In genomic region chr4:77075869-77076801, GRCh38 we compare ENCODE assay signal across 1 cellular context.
A peak's percentile ranks its signal among the peaks of the same experiment; 100 is the strongest.
TF ChIP-seq lines count a peak whose summit lies in the region.

TSS of gene CCNI (minus strand) at chr4:77075989. CDS start at chr4:77066362, 9,627 bp downstream.

TF ChIP-seq in WTC11, 78 proteins besides CTCF, POLR2A, EP300 and RAD21 (continued from another document):
- TF ChIP-seq ZNF416 (CRISPR knock-in tag; IDR thresholded peaks at IDR 0.05) (0 out of 2 replicates have a peak, but pooled peaks have one; percentile 20), USF1 (CRISPR knock-in tag; IDR thresholded peaks at IDR 0.05) (0 out of 2 replicates have a peak, but pooled peaks have one; percentile 15), ZNF281 (CRISPR knock-in tag; IDR thresholded peaks at IDR 0.05) (peak; percentile 11; the same call in 1 of the 2 replicates), FOXP1 (CRISPR knock-in tag; IDR thresholded peaks at IDR 0.05; ENCODE audit: borderline replicate concordance) (peak; percentile 74; the same call in 1 of the 2 replicates), USF2 (CRISPR knock-in tag; IDR thresholded peaks at IDR 0.05) (no peak), CREM (CRISPR knock-in tag; IDR thresholded peaks at IDR 0.05) (peak; percentile 96), ETV6 (CRISPR knock-in tag; IDR thresholded peaks at IDR 0.05) (peak; percentile 69; the same call in 1 of the 2 replicates), HMGA2 (CRISPR knock-in tag; IDR thresholded peaks at IDR 0.05) (no peak; the same call in 1 of the 2 replicates), TP53 (CRISPR knock-in tag; IDR thresholded peaks at IDR 0.05) (peak; percentile 51; the same call in 1 of the 2 replicates), ATF3 (CRISPR knock-in tag; conservative IDR thresholded peaks at IDR 0.05) (0 out of 2 replicates have a peak, but pooled peaks have one; percentile 67), CREB1 (CRISPR knock-in tag; IDR thresholded peaks at IDR 0.05) (no peak), AFF4 (CRISPR knock-in tag; IDR thresholded peaks at IDR 0.05; ENCODE audit: borderline replicate concordance) (0 out of 2 replicates have a peak, but pooled peaks have one; percentile 65), TCF7 (CRISPR knock-in tag; IDR thresholded peaks at IDR 0.05; ENCODE audit: low read depth) (no peak), FOXK1 (CRISPR knock-in tag; IDR thresholded peaks at IDR 0.05) (peak; percentile 73), JUN (CRISPR knock-in tag; IDR thresholded peaks at IDR 0.05) (peak; percentile 26; the same call in 1 of the 2 replicates), ZNF317 (CRISPR knock-in tag; IDR thresholded peaks at IDR 0.05; ENCODE audit: borderline replicate concordance, low read depth) (no peak), TEAD1 (CRISPR knock-in tag; IDR thresholded peaks at IDR 0.05) (peak; percentile 74), ATF1 (CRISPR knock-in tag; IDR thresholded peaks at IDR 0.05) (0 out of 2 replicates have a peak, but pooled peaks have one; percentile 53), MYBL2 (CRISPR knock-in tag; IDR thresholded peaks at IDR 0.05) (peak; percentile 70; the same call in 1 of the 2 replicates), FOXP4 (CRISPR knock-in tag; IDR thresholded peaks at IDR 0.05) (no peak), ZNF263 (CRISPR knock-in tag; IDR thresholded peaks at IDR 0.05; ENCODE audit: low read depth) (no peak), E2F1 (CRISPR knock-in tag; IDR thresholded peaks at IDR 0.05) (no peak), NR1H2 (CRISPR knock-in tag; IDR thresholded peaks at IDR 0.05) (no peak), SP1 (CRISPR knock-in tag; conservative IDR thresholded peaks at IDR 0.05) (peak; percentile 94)
- TF ChIP-seq, protein P1, sequence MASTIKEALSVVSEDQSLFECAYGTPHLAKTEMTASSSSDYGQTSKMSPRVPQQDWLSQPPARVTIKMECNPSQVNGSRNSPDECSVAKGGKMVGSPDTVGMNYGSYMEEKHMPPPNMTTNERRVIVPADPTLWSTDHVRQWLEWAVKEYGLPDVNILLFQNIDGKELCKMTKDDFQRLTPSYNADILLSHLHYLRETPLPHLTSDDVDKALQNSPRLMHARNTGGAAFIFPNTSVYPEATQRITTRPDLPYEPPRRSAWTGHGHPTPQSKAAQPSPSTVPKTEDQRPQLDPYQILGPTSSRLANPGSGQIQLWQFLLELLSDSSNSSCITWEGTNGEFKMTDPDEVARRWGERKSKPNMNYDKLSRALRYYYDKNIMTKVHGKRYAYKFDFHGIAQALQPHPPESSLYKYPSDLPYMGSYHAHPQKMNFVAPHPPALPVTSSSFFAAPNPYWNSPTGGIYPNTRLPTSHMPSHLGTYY (CRISPR knock-in tag; IDR thresholded peaks at IDR 0.05) = no peak
- TF ChIP-seq, protein P2, sequence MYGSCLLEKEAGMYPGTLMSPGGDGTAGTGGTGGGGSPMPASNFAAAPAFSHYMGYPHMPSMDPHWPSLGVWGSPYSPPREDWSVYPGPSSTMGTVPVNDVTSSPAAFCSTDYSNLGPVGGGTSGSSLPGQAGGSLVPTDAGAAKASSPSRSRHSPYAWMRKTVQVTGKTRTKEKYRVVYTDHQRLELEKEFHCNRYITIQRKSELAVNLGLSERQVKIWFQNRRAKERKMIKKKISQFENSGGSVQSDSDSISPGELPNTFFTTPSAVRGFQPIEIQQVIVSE (CRISPR knock-in tag; IDR thresholded peaks at IDR 0.05; ENCODE audit: borderline replicate concordance) = peak; percentile 53; the same call in 1 of the 2 replicates
- TF ChIP-seq, protein P3, sequence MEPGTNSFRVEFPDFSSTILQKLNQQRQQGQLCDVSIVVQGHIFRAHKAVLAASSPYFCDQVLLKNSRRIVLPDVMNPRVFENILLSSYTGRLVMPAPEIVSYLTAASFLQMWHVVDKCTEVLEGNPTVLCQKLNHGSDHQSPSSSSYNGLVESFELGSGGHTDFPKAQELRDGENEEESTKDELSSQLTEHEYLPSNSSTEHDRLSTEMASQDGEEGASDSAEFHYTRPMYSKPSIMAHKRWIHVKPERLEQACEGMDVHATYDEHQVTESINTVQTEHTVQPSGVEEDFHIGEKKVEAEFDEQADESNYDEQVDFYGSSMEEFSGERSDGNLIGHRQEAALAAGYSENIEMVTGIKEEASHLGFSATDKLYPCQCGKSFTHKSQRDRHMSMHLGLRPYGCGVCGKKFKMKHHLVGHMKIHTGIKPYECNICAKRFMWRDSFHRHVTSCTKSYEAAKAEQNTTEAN (CRISPR knock-in tag; IDR thresholded peaks at IDR 0.05) = no peak
- TF ChIP-seq, protein P4, sequence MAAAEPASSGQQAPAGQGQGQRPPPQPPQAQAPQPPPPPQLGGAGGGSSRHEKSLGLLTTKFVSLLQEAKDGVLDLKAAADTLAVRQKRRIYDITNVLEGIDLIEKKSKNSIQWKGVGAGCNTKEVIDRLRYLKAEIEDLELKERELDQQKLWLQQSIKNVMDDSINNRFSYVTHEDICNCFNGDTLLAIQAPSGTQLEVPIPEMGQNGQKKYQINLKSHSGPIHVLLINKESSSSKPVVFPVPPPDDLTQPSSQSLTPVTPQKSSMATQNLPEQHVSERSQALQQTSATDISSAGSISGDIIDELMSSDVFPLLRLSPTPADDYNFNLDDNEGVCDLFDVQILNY (CRISPR knock-in tag; IDR thresholded peaks at IDR 0.05) = no peak
TF ChIP-seq in WTC11: peak in this region for 20.
